1 cellular context compared by ENCODE assay signal in genomic region chr17:19744922-19745757, GRCh38.
TF ChIP-seq lines count a peak whose summit lies in the region.

No MANE protein-coding gene starts in this region.

TF ChIP-seq in WTC11, 78 proteins besides CTCF, POLR2A, EP300 and RAD21 (continued from another document):
- no peak for TF ChIP-seq ERG (CRISPR knock-in tag; IDR thresholded peaks at IDR 0.05)
- 0 out of 2 replicates have a peak, but pooled peaks have one; percentile 38 for TF ChIP-seq ZNF219 (CRISPR knock-in tag; IDR thresholded peaks at IDR 0.05; ENCODE audit: borderline replicate concordance)
- peak; percentile 21; the same call in 1 of the 2 replicates for TF ChIP-seq SMAD4 (CRISPR knock-in tag; IDR thresholded peaks at IDR 0.05)
- TF ChIP-seq ZNF423 (CRISPR knock-in tag; IDR thresholded peaks at IDR 0.05), result no peak
- no peak for TF ChIP-seq AR (CRISPR knock-in tag; IDR thresholded peaks at IDR 0.05)
- TF ChIP-seq ARID4B (CRISPR knock-in tag; IDR thresholded peaks at IDR 0.05; ENCODE audit: borderline replicate concordance), result peak; percentile 85
- TF ChIP-seq ZNF396 (CRISPR knock-in tag; IDR thresholded peaks at IDR 0.05; ENCODE audit: borderline replicate concordance), result no peak
- no peak for TF ChIP-seq IRF2 (CRISPR knock-in tag; IDR thresholded peaks at IDR 0.05; ENCODE audit: borderline replicate concordance, low read depth)
- TF ChIP-seq RORB (CRISPR knock-in tag; IDR thresholded peaks at IDR 0.05), result no peak
- TF ChIP-seq JAZF1 (CRISPR knock-in tag; IDR thresholded peaks at IDR 0.05), result no peak
- TF ChIP-seq ZNF512 (CRISPR knock-in tag; IDR thresholded peaks at IDR 0.05; ENCODE audit: borderline replicate concordance), result no peak
- TF ChIP-seq PREB (CRISPR knock-in tag; IDR thresholded peaks at IDR 0.05; ENCODE audit: borderline replicate concordance), result no peak
- TF ChIP-seq OVOL2 (CRISPR knock-in tag; IDR thresholded peaks at IDR 0.05; ENCODE audit: borderline replicate concordance), result no peak
- TF ChIP-seq E2F1 (CRISPR knock-in tag; IDR thresholded peaks at IDR 0.05), result peak; percentile 87; the same call in 1 of the 2 replicates
- no peak for TF ChIP-seq ZNF232 (CRISPR knock-in tag; IDR thresholded peaks at IDR 0.05)
- TF ChIP-seq HMGXB4 (CRISPR knock-in tag; IDR thresholded peaks at IDR 0.05), result peak; percentile 95
- no peak for TF ChIP-seq JUN (CRISPR knock-in tag; IDR thresholded peaks at IDR 0.05)
- TF ChIP-seq ATF2 (CRISPR knock-in tag; IDR thresholded peaks at IDR 0.05; ENCODE audit: borderline replicate concordance, low read depth), result peak; percentile 81; the same call in 1 of the 2 replicates
- no peak for TF ChIP-seq ATF1 (CRISPR knock-in tag; IDR thresholded peaks at IDR 0.05)
- TF ChIP-seq PRRX2 (CRISPR knock-in tag; IDR thresholded peaks at IDR 0.05), result no peak
- peak; percentile 71; the same call in 1 of the 2 replicates for TF ChIP-seq NFE2L1 (CRISPR knock-in tag; IDR thresholded peaks at IDR 0.05)
- TF ChIP-seq ZNF425 (CRISPR knock-in tag; conservative IDR thresholded peaks at IDR 0.05), result no peak
- peak; percentile 9; the same call in 1 of the 2 replicates for TF ChIP-seq NR2C2 (CRISPR knock-in tag; IDR thresholded peaks at IDR 0.05)
- TF ChIP-seq TEAD4 (CRISPR knock-in tag; IDR thresholded peaks at IDR 0.05), result no peak
- no peak for TF ChIP-seq NR1H2 (CRISPR knock-in tag; IDR thresholded peaks at IDR 0.05)
- no peak for TF ChIP-seq TCF7 (CRISPR knock-in tag; IDR thresholded peaks at IDR 0.05; ENCODE audit: low read depth)
- TF ChIP-seq SP1 (CRISPR knock-in tag; conservative IDR thresholded peaks at IDR 0.05), result peak; percentile 18
- TF ChIP-seq NR3C1 (CRISPR knock-in tag; conservative IDR thresholded peaks at IDR 0.05; ENCODE audit: low read depth), result no peak
- TF ChIP-seq FOXP1 (CRISPR knock-in tag; IDR thresholded peaks at IDR 0.05; ENCODE audit: borderline replicate concordance), result peak; percentile 94
